In the genomic region with DNA sequence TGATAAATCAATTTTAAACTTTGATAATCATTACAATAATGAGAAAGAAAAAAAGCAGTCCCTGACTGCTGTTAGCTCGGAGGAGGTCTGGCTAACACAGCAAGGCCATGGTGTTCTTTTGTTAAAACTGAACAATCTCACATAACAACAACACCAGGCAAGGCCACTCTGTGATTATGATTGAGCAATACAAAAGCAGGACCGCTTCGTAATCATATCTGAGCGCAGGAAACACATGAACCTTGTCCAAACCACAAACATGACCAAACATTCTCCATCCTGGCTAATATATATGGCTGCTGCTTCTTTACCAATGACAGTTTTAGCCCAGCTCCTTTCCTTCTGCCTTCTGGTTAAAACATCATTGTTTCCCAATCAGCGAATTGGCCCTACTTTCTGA, we compare ENCODE assay signal across 17 cellular contexts.
DNase-seq lines count a peak whose midpoint lies in the region; ATAC-seq, FAIRE-seq and TF ChIP-seq lines count a peak whose summit lies in the region.
"Had no signal": no experiment of that assay in that cellular context is flagged by ENCODE, and none has a peak within 500 bp of the region (broad histone marks: within the 10 kb centered on the region; RNA-seq: fewer than 3 reads in every experiment).

No MANE protein-coding gene starts in this region.

- ATAC-seq in pancreas: peak; percentile 23 to 68 (median 44)
- ATAC-seq in GM18498 (IDR thresholded peaks at IDR 0.05; ENCODE audit: unreplicated experiment): no peak
- ATAC-seq: T-helper 17 cell had no signal

- WGBS in pancreas, 2 donors: 21 to 29% methylated on average over 5 of the region's 5 CpGs

- FAIRE-seq in pancreas (lab: Jason Lieb, UNC): peak; percentile 56
- FAIRE-seq: GM12891 had no signal

- peaks cover 0 to 10% (median 0%) of the 10 kb centered on the region in 4 donors for H3K27me3 ChIP-seq in pancreas
- H3K27me3 ChIP-seq: vagina had no signal

- no peak for TF ChIP-seq CTCF in choroid plexus epithelial cell (conservative IDR thresholded peaks at IDR 0.05; ENCODE audit: low read depth, low read length)
- no peak for TF ChIP-seq CTCF in pancreas (IDR thresholded peaks at IDR 0.05)

- DNase-seq in EL (peak; percentile 26), MV-4-11 (lab: John Stamatoyannopoulos, UW) (peak; percentile 81), choroid plexus epithelial cell (ENCODE audit: low read depth) (peak; percentile 86), pancreas (no peak), SKM-1 (lab: John Stamatoyannopoulos, UW; ENCODE audit: unreplicated experiment) (no peak)
- no peak for DNase-seq in stimulated activated CD4-positive, alpha-beta T cell treated with anti-CD3 and anti-CD28 coated beads, Interleukin-4, amount 100 ng/mL, for 24 hours
- DNase-seq: activated CD4-positive, alpha-beta T cell treated with anti-CD3 and anti-CD28 coated beads for 1 hour; activated CD8-positive, alpha-beta memory T cell treated with anti-CD3 and anti-CD28 coated beads, Interleukin-2, amount 50 U/mL, for 4 hours; CD4-positive, alpha-beta T cell; hypothalamus; NCI-H2081; stimulated activated CD4-positive, alpha-beta T cell treated with anti-CD3 and anti-CD28 coated beads, Interleukin-12 subunit alpha, Interleukin-12 subunit beta, amount 100 ng/mL, for 4 hours; T-helper 17 cell had no signal

- H3K4me1 ChIP-seq in pancreas: no peaks in the 10 kb centered on the region
- H3K4me1 ChIP-seq: parathyroid adenoma, vagina had no signal

- H3K27ac ChIP-seq in pancreas: no peak overlapping the region
- H3K27ac ChIP-seq: parathyroid adenoma, vagina had no signal

- H3K9me3 ChIP-seq in pancreas: no peaks in the 10 kb centered on the region
- H3K9me3 ChIP-seq: vagina had no signal

- intact Hi-C loops in pancreas (cut with DNase I): no loop called here

- H3K4me3 ChIP-seq in choroid plexus epithelial cell (ENCODE audit: low read depth, low read length): no peak overlapping the region
- H3K4me3 ChIP-seq in pancreas: no peak overlapping the region
- H3K4me3 ChIP-seq: vagina had no signal

- H3K36me3 ChIP-seq in pancreas: no peaks in the 10 kb centered on the region
- H3K36me3 ChIP-seq: vagina had no signal

Comparison
In these comparisons a context has a peak if more than half of its experiments do, and no peak if none do; other contexts are left out.
1. DNase-seq: peak in EL (single experiment), MV-4-11 (single experiment) and choroid plexus epithelial cell (single experiment); none in pancreas (0 of 6), SKM-1 (single experiment) and stimulated activated CD4-positive, alpha-beta T cell treated with anti-CD3 and anti-CD28 coated beads, Interleukin-4, amount 100 ng/mL, for 24 hours (single experiment).